22 cellular contexts compared by ENCODE assay signal in genomic region chr12:88924162-88924561, GRCh38.
DNase-seq lines count a peak whose midpoint lies in the region; FAIRE-seq and TF ChIP-seq lines count a peak whose summit lies in the region.
"Had no signal": no experiment of that assay in that cellular context is flagged by ENCODE, and none has a peak within 500 bp of the region (broad histone marks: within the 10 kb centered on the region; RNA-seq: fewer than 3 reads in every experiment).

No MANE protein-coding gene starts in this region.

- H3K9me3 ChIP-seq in mesenchymal stem cell (ENCODE audit: control insufficient read depth, low read length) = no peaks in the 10 kb centered on the region
- H3K9me3 ChIP-seq in skeletal muscle tissue (ENCODE audit: control insufficient read depth in 3 of 3, low read length in 3 of 3) = no peaks in the 10 kb centered on the region
- no peaks in the 10 kb centered on the region for H3K9me3 ChIP-seq in MG63

- H3K4me1 ChIP-seq in mesenchymal stem cell (ENCODE audit: control insufficient read depth, insufficient read depth, low read depth, low read length) (peaks cover 2% of the 10 kb centered on the region), skeletal muscle tissue (ENCODE audit: control insufficient read depth in 3 of 3, insufficient read depth in 3 of 3, low read length in 3 of 3) (peaks cover 0 to 6% (median 0%) of the 10 kb centered on the region in 3 donors)

- no peak overlapping the region for H2BK15ac ChIP-seq in mesenchymal stem cell (ENCODE audit: low read depth, poor library complexity, severe bottlenecking)

- H3K23ac ChIP-seq in mesenchymal stem cell (ENCODE audit: low read length in 2 of 2) = no peak overlapping the region

- no peak overlapping the region for H2BK120ac ChIP-seq in mesenchymal stem cell (ENCODE audit: low read depth, low read length)

- no peak overlapping the region for H3K14ac ChIP-seq in mesenchymal stem cell (ENCODE audit: low read length in 2 of 2)

- H3K4me2 ChIP-seq in mesenchymal stem cell (ENCODE audit: low read length, poor library complexity, severe bottlenecking) = no peak overlapping the region

- no peak overlapping the region for H2BK12ac ChIP-seq in mesenchymal stem cell (ENCODE audit: low read length in 2 of 2)

- DNase-seq in H54 (ENCODE audit: insufficient read length, low spot score) (no peak), NB4 (ENCODE audit: low read depth) (peak; percentile 14), mesenchymal stem cell (no peak), MG63 (no peak), amniotic stem cell (lab: John Stamatoyannopoulos, UW) (no peak)
- DNase-seq in activated CD4-positive, alpha-beta T cell treated with anti-CD3 and anti-CD28 coated beads, Interleukin-2, amount 50 U/mL, for 4 hours = no peak
- DNase-seq: Calu3; CD4-positive, alpha-beta memory T cell; DMS53; EL; HCEC 1CT; NCI-H1048; NCI-H1436; NCI-H1930; NCI-H446 treated with DMSO at 0.1 percent for 48 hours; NK-92 treated with Interleukin-12 subunit alpha and Interleukin-12 subunit beta, amount 100 ng/mL, for 24 hours; Right ventricle myocardium superior had no signal

- WGBS in mesenchymal stem cell = 98% methylated on average over 3 of the region's 4 CpGs

- FAIRE-seq in H54 (lab: Jason Lieb, UNC) = peak; percentile 33
- FAIRE-seq: GM12878, K562, RCC 7860 had no signal

- H3K36me3 ChIP-seq in mesenchymal stem cell (ENCODE audit: control insufficient read depth in 1 of 2, insufficient read depth in 2 of 2, low read depth in 1 of 2, low read length in 2 of 2) (no peaks in the 10 kb centered on the region), skeletal muscle tissue (ENCODE audit: control insufficient read depth in 3 of 3, insufficient read depth in 3 of 3, low read length in 3 of 3) (no peaks in the 10 kb centered on the region), MG63 (no peaks in the 10 kb centered on the region)

- H3K4ac ChIP-seq in mesenchymal stem cell (ENCODE audit: low read depth in 1 of 2, low read length in 2 of 2) = no peak overlapping the region

- H3K27me3 ChIP-seq in mesenchymal stem cell (ENCODE audit: control insufficient read depth in 1 of 2, insufficient read depth in 1 of 2, low read length in 2 of 2) (no peaks in the 10 kb centered on the region), skeletal muscle tissue (ENCODE audit: control insufficient read depth in 3 of 3, insufficient read depth in 3 of 3, low read length in 3 of 3) (no peaks in the 10 kb centered on the region), MG63 (no peaks in the 10 kb centered on the region)

- H3K27ac ChIP-seq in mesenchymal stem cell (ENCODE audit: low read length, poor library complexity, severe bottlenecking) = no peak overlapping the region
- peak overlapping the region; percentile 41 for H3K27ac ChIP-seq in skeletal muscle tissue (ENCODE audit: low read depth, low read length)

- H2AFZ ChIP-seq in mesenchymal stem cell (ENCODE audit: low read depth, low read length) = no peak overlapping the region
- H2AFZ ChIP-seq: GM23248 had no signal

- H3K4me3 ChIP-seq in NB4 (ENCODE audit: low read depth, low read length) (no peak overlapping the region), mesenchymal stem cell (ENCODE audit: insufficient read depth in 1 of 2, low read depth in 1 of 2, low read length in 2 of 2) (no peak overlapping the region), skeletal muscle tissue (ENCODE audit: low read length in 3 of 3) (peak overlapping the region in 1 of 3 donors; percentile 17), MG63 (no peak overlapping the region)
- H3K4me3 ChIP-seq: GM12878, GM23248, K562 had no signal

- TF ChIP-seq CTCF in NB4 (IDR thresholded peaks at IDR 0.05; ENCODE audit: low read depth, low read length) = no peak

- H4K91ac ChIP-seq in mesenchymal stem cell (ENCODE audit: low read length) = no peak overlapping the region

- H2AK5ac ChIP-seq in mesenchymal stem cell (ENCODE audit: low read length, severe bottlenecking) = peak overlapping the region; percentile 26

- no peak overlapping the region for H2BK5ac ChIP-seq in mesenchymal stem cell (ENCODE audit: low read depth, low read length, poor library complexity, severe bottlenecking)

- H3K9ac ChIP-seq in mesenchymal stem cell (ENCODE audit: low read length) = no peak overlapping the region
- no peak overlapping the region for H3K9ac ChIP-seq in skeletal muscle tissue (ENCODE audit: low read depth in 1 of 3, low read length in 3 of 3)
- H3K9ac ChIP-seq: GM23248 had no signal

- TF ChIP-seq POLR2A in H54 (IDR thresholded peaks at IDR 0.05; ENCODE audit: low read depth, low read length) (no peak), NB4 (IDR thresholded peaks at IDR 0.05; ENCODE audit: extremely low read depth, insufficient read length) (no peak)

- no peak overlapping the region for H3K18ac ChIP-seq in mesenchymal stem cell (ENCODE audit: low read depth in 1 of 2, low read length in 2 of 2)

- H4K8ac ChIP-seq in mesenchymal stem cell (ENCODE audit: low read length) = no peak overlapping the region

- no peaks in the 10 kb centered on the region for H3K79me1 ChIP-seq in mesenchymal stem cell (replicated peaks; ENCODE audit: low read length, poor library complexity, severe bottlenecking)
